1 cellular context compared by ENCODE assay signal in the genomic region with DNA sequence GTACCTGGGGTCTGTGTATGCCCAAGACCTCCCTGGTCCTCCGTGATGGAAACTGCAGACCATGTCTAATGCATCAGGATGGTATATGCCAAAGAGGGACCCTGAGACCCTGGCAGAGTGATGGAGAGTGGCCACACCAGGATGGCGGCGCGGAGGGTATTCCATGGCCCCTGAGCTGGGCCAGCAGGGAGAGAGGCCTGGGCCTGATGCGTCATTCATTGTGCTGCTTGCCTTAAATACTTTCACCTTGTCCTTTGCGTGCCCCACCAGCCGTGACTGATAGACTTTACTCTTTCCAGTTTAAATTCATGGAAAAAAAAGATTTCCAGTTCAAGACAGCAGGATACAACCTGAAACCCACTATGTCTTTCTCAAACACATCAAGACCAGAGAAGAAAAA.
TF ChIP-seq lines count a peak whose summit lies in the region.

No MANE protein-coding gene starts in this region.

TF ChIP-seq in IMR-90, 13 proteins besides CTCF, POLR2A, EP300 and RAD21:
- TF ChIP-seq FOS (IDR thresholded peaks at IDR 0.05; ENCODE audit: low read depth, low read length): no peak
- no peak for TF ChIP-seq RCOR1 (IDR thresholded peaks at IDR 0.05; ENCODE audit: insufficient replicate concordance, low read length)
- no peak for TF ChIP-seq NFE2L2 (IDR thresholded peaks at IDR 0.05; ENCODE audit: low read depth, low read length)
- TF ChIP-seq MAFK (IDR thresholded peaks at IDR 0.05; ENCODE audit: low read depth, low read length): no peak
- TF ChIP-seq SMC3 (IDR thresholded peaks at IDR 0.05; ENCODE audit: low read depth, low read length): no peak
